In the genomic region with DNA sequence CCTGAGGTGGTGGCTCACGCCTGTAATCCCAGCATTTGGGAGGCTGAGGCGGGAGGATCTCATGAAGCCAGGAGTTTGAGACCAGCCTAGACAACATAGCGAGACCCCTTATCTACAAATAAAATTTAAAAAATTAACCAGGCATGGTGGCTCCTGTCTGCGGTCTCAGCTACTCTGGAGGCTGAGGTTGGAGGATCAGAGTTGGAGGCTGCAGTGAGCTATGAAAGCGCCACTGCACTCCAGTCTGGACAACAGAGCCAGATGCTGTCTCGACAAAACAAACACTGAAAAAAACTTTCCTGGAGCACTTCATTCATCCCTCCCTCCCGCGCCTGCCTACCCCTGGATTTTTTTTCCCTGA, we compare ENCODE assay signal across 9 cellular contexts. TPM values are rescaled to one million over a fixed set of nuclear protein-coding genes. Genes with fewer than 3 reads are reported as not detected.
A peak's percentile ranks its signal among the peaks of the same experiment; 100 is the strongest.
DNase-seq lines count a peak whose midpoint lies in the region; ATAC-seq, FAIRE-seq and TF ChIP-seq lines count a peak whose summit lies in the region.
"Had no signal": no experiment of that assay in that cellular context is flagged by ENCODE, and none has a peak within 500 bp of the region (broad histone marks: within the 10 kb centered on the region; RNA-seq: fewer than 3 reads in every experiment).

No MANE protein-coding gene starts in this region.

- peaks cover 8% of the 10 kb centered on the region for H3K36me3 Mint-ChIP-seq in activated CD4-positive, alpha-beta T cell treated with anti-CD3 and anti-CD28 coated beads, Interleukin-2, amount 10 ng/mL, durations not matched to agents 7 days and 5 days (ENCODE audit: low read depth)
- H3K36me3 Mint-ChIP-seq in activated T-helper 1 cell treated with anti-CD3 and anti-CD28 coated beads, Interleukin-12 subunit alpha, Interleukin-12 subunit beta, Interleukin-2, Interleukin-4 antibody, amounts not matched to agents 30 ng/mL and 10 ng/mL and 1 ng/mL, durations not matched to agents 14 hours and 24 hours and 36 hours (ENCODE audit: low read depth), result peaks cover 4% of the 10 kb centered on the region

- no TSS peak for BruUV-seq in HepG2 (replicated peaks; lab: Mats Ljungman, UMichigan)

- no peak for TF ChIP-seq RAD21 in HepG2 (CRISPR knock-in tag; IDR thresholded peaks at IDR 0.05)

- TF ChIP-seq EP300 in HepG2 (IDR thresholded peaks at IDR 0.05; ENCODE audit: low read depth in 2 of 2, low read length in 2 of 2), result no peak
- no peak for TF ChIP-seq EP300 in HepG2 (CRISPR knock-in tag; IDR thresholded peaks at IDR 0.05; ENCODE audit: borderline replicate concordance)

- H3K4me1 ChIP-seq in HepG2 (ENCODE audit: insufficient read depth, low read length), result peaks cover 17% of the 10 kb centered on the region
- H3K4me1 ChIP-seq in testis, result peaks cover 10% of the 10 kb centered on the region

- H3K4me2 ChIP-seq in HepG2 (ENCODE audit: low read depth, low read length), result peak overlapping the region; percentile 74

- H3K27me3 ChIP-seq in HepG2 (ENCODE audit: control insufficient read depth in 1 of 2, insufficient read depth in 2 of 2, low read length in 2 of 2), result 0 out of 5 replicates have a peak, but pooled peaks cover 0 to 6% of the 10 kb centered on the region in 2 experiments
- no peaks in the 10 kb centered on the region for H3K27me3 ChIP-seq in testis

- H3K4me3 ChIP-seq in HepG2 (replicated peaks in 1 of 3; ENCODE audit: insufficient read depth in 1 of 3, low read depth in 2 of 3, low read length in 3 of 3), result peak overlapping the region; percentile 78 to 98 (median 89); a peak in 3 of 6 replicates
- peak overlapping the region; percentile 91 to 97 for H3K4me3 ChIP-seq in testis

- H3K4me3 Mint-ChIP-seq in activated CD4-positive, alpha-beta T cell treated with anti-CD3 and anti-CD28 coated beads, Interleukin-2, amount 10 ng/mL, durations not matched to agents 7 days and 5 days, result peak overlapping the region; percentile 71
- H3K4me3 Mint-ChIP-seq in activated T-helper 1 cell treated with anti-CD3 and anti-CD28 coated beads, Interleukin-12 subunit alpha, Interleukin-12 subunit beta, Interleukin-2, Interleukin-4 antibody, amounts not matched to agents 30 ng/mL and 10 ng/mL and 1 ng/mL, durations not matched to agents 14 hours and 24 hours and 36 hours, result peak overlapping the region; percentile 76

- POLR2A ChIA-PET in activated CD4-positive, alpha-beta T cell treated with anti-CD3 and anti-CD28 coated beads, Interleukin-2, amount 10 ng/mL, durations not matched to agents 7 days and 5 days (lab: Charles Lee), result no interaction called here
- POLR2A ChIA-PET in HepG2 (lab: Yijun Ruan, JAX), result interaction anchor here (1.0 kb wide), 1 partner anchor 10 kb away, joined by 4 read pairs; no protein-coding TSS in a partner anchor

- H3K9me3 Mint-ChIP-seq in activated CD4-positive, alpha-beta T cell treated with anti-CD3 and anti-CD28 coated beads, Interleukin-2, amount 10 ng/mL, durations not matched to agents 7 days and 5 days, result no peaks in the 10 kb centered on the region
- no peaks in the 10 kb centered on the region for H3K9me3 Mint-ChIP-seq in activated T-helper 1 cell treated with anti-CD3 and anti-CD28 coated beads, Interleukin-12 subunit alpha, Interleukin-12 subunit beta, Interleukin-2, Interleukin-4 antibody, amounts not matched to agents 30 ng/mL and 10 ng/mL and 1 ng/mL, durations not matched to agents 14 hours and 24 hours and 36 hours

- no peaks in the 10 kb centered on the region for H4K20me1 ChIP-seq in HepG2 (ENCODE audit: insufficient read depth, low read length)

- H3K27ac ChIP-seq in HepG2 (ENCODE audit: extremely low read length, insufficient read depth, low read length), result peak overlapping the region; percentile 76
- H3K27ac ChIP-seq in testis, result peak overlapping the region in 1 of 2 donors; percentile 92

- no peak for FAIRE-seq in HepG2 (lab: Jason Lieb, UNC)

- TF ChIP-seq CTCF in HepG2 (CRISPR knock-in tag; IDR thresholded peaks at IDR 0.05) (no peak), testis (IDR thresholded peaks at IDR 0.05) (no peak), GM13976 (IDR thresholded peaks at IDR 0.05; ENCODE audit: borderline replicate concordance, control extremely low read depth, extremely low read depth, insufficient read depth, missing control alignments) (no peak)

- H3K4me1 Mint-ChIP-seq in activated CD4-positive, alpha-beta T cell treated with anti-CD3 and anti-CD28 coated beads, Interleukin-2, amount 10 ng/mL, durations not matched to agents 7 days and 5 days, result peaks cover 19% of the 10 kb centered on the region
- peaks cover 7% of the 10 kb centered on the region for H3K4me1 Mint-ChIP-seq in activated T-helper 1 cell treated with anti-CD3 and anti-CD28 coated beads, Interleukin-12 subunit alpha, Interleukin-12 subunit beta, Interleukin-2, Interleukin-4 antibody, amounts not matched to agents 30 ng/mL and 10 ng/mL and 1 ng/mL, durations not matched to agents 14 hours and 24 hours and 36 hours (ENCODE audit: low read depth)

- no peak for ATAC-seq in HepG2

- H3K27me3 Mint-ChIP-seq in activated CD4-positive, alpha-beta T cell treated with anti-CD3 and anti-CD28 coated beads, Interleukin-2, amount 10 ng/mL, durations not matched to agents 7 days and 5 days, result peaks cover 18% of the 10 kb centered on the region
- peaks cover 29% of the 10 kb centered on the region for H3K27me3 Mint-ChIP-seq in activated T-helper 1 cell treated with anti-CD3 and anti-CD28 coated beads, Interleukin-12 subunit alpha, Interleukin-12 subunit beta, Interleukin-2, Interleukin-4 antibody, amounts not matched to agents 30 ng/mL and 10 ng/mL and 1 ng/mL, durations not matched to agents 14 hours and 24 hours and 36 hours (ENCODE audit: insufficient read depth)

- peak overlapping the region; percentile 60 for H3K27ac Mint-ChIP-seq in activated CD4-positive, alpha-beta T cell treated with anti-CD3 and anti-CD28 coated beads, Interleukin-2, amount 10 ng/mL, durations not matched to agents 7 days and 5 days
- no peak overlapping the region for H3K27ac Mint-ChIP-seq in activated T-helper 1 cell treated with anti-CD3 and anti-CD28 coated beads, Interleukin-12 subunit alpha, Interleukin-12 subunit beta, Interleukin-2, Interleukin-4 antibody, amounts not matched to agents 30 ng/mL and 10 ng/mL and 1 ng/mL, durations not matched to agents 14 hours and 24 hours and 36 hours

- peak overlapping the region; percentile 91; the same call in 1 of the 2 replicates for H3K9ac ChIP-seq in HepG2 (ENCODE audit: insufficient read depth, low read depth, low read length)

- in situ Hi-C loops in HepG2 (cut with HindIII; ENCODE audit: extremely low pct_ligation_motif_present, low pct_unique_long_range_greater_than_20kb) (no loop called here), GM13976 (cut with MboI; ENCODE audit: low sequenced_read_pairs, unreplicated experiment) (no loop called here)

- 44% methylated on average over 8 of the region's 8 CpGs for WGBS in HepG2 (ENCODE audit: low lambda C conversion rate)
- WGBS in testis, 2 donors, result 29 to 48% methylated on average over 8 of the region's 8 CpGs

- TF ChIP-seq POLR2A in HepG2 (IDR thresholded peaks at IDR 0.05; ENCODE audit: insufficient read depth in 1 of 2, low read depth in 2 of 2, low read length in 2 of 2), result no peak
- no peak for TF ChIP-seq POLR2A in testis (IDR thresholded peaks at IDR 0.05)

- H3K36me3 ChIP-seq in HepG2 (replicated peaks in 1 of 2; ENCODE audit: control insufficient read depth in 1 of 2, insufficient read depth in 2 of 2, low read length in 2 of 2) (peaks cover 2 to 7% of the 10 kb centered on the region in 2 experiments; a peak in 3 of 5 replicates), testis (ENCODE audit: low read depth, missing control alignments) (no peaks in the 10 kb centered on the region)

- CTCF ChIA-PET in activated CD4-positive, alpha-beta T cell treated with anti-CD3 and anti-CD28 coated beads, Interleukin-2, amount 10 ng/mL, durations not matched to agents 7 days and 5 days (lab: Charles Lee), result interaction anchor here (0.6 to 2.2 kb wide), 7 partner anchors 10 to 322 kb away, joined by 3 to 14 read pairs (median 5); no protein-coding TSS in a partner anchor
- CTCF ChIA-PET in HepG2 (lab: Yijun Ruan, JAX; ENCODE audit: low intra/inter-chr PET ratio, low total read pairs), result no interaction called here

- H2AFZ ChIP-seq in HepG2 (ENCODE audit: low read length), result no peak overlapping the region

- no peaks in the 10 kb centered on the region for H3K9me3 ChIP-seq in HepG2 (ENCODE audit: low read length)
- H3K9me3 ChIP-seq in testis, result no peaks in the 10 kb centered on the region

- intact Hi-C loops in activated T-helper 1 cell treated with anti-CD3 and anti-CD28 coated beads, Interleukin-12 subunit alpha, Interleukin-12 subunit beta, Interleukin-2, Interleukin-4 antibody, amounts not matched to agents 30 ng/mL and 10 ng/mL and 1 ng/mL, durations not matched to agents 14 hours and 24 hours and 36 hours (cut with micrococcal nuclease), result loop anchor here (1.0 to 5.0 kb wide), 2 partner anchors 26 to 36 kb away; no protein-coding TSS in a partner anchor
- intact Hi-C loops in HepG2 (cut with micrococcal nuclease; ENCODE audit: unreplicated experiment) (no loop called here), testis (cut with DNase I; ENCODE audit: low total_unique reads) (no loop called here)

- no peak for DNase-seq in activated CD4-positive, alpha-beta T cell treated with anti-CD3 and anti-CD28 coated beads, Interleukin-2, amount 10 ng/mL, durations not matched to agents 7 days and 5 days
- DNase-seq in activated CD4-positive, alpha-beta T cell treated with anti-CD3 and anti-CD28 coated beads, Interleukin-2, amount 50 U/mL, for 1 hour, result no peak
- no peak for DNase-seq in activated T-helper 1 cell treated with anti-CD3 and anti-CD28 coated beads, Interleukin-12 subunit alpha, Interleukin-12 subunit beta, Interleukin-2, Interleukin-4 antibody, amounts not matched to agents 30 ng/mL and 10 ng/mL and 1 ng/mL, durations not matched to agents 14 hours and 24 hours and 36 hours (ENCODE audit: low spot score)
- DNase-seq in HepG2 (ENCODE audit: low spot score), result no peak
- DNase-seq in testis, result no peak
- no peak for DNase-seq in COLO668 (lab: John Stamatoyannopoulos, UW; ENCODE audit: unreplicated experiment)
- DNase-seq in GM13976 (ENCODE audit: low spot score), result no peak
- no peak for DNase-seq in activated gamma-delta T cell treated with Interleukin-2 at 50 U/mL for 16 hours

- H3K79me2 ChIP-seq in HepG2 (ENCODE audit: insufficient read depth, low read length), result no peaks in the 10 kb centered on the region

RNA-seq across cellular contexts. Expression of a gene that starts 0.7 kb away (rescaled TPM):
- 10 to 100 TPM; 40.0 to 41.4 TPM for total RNA-seq in activated CD4-positive, alpha-beta T cell treated with anti-CD3 and anti-CD28 coated beads, Interleukin-2, amount 10 ng/mL, durations not matched to agents 7 days and 5 days
- 37.3 and 40.7 TPM in 2 replicates for total RNA-seq in activated T-helper 1 cell treated with anti-CD3 and anti-CD28 coated beads, Interleukin-12 subunit alpha, Interleukin-12 subunit beta, Interleukin-2, Interleukin-4 antibody, amounts not matched to agents 30 ng/mL and 10 ng/mL and 1 ng/mL, durations not matched to agents 14 hours and 24 hours and 36 hours
- total RNA-seq in HepG2 (2016; rRNA removed; fragmentation: Illumina TruSeq; extraction: Trizol), result 9.3 and 19.0 TPM in 2 replicates
- 20.9 and 26.1 TPM in 2 replicates for total RNA-seq in HepG2 (2016; cell fraction: cytosol; rRNA removed; fragmentation: Illumina TruSeq; extraction: Trizol; ENCODE audit: low read depth)
- 8.3 and 18.7 TPM in 2 replicates for total RNA-seq in HepG2 (2016; cell fraction: insoluble cytoplasmic fraction; rRNA removed; fragmentation: Illumina TruSeq; extraction: Trizol)
- total RNA-seq in HepG2 (2016; cell fraction: membrane; rRNA removed; fragmentation: Illumina TruSeq; extraction: Trizol), result 35.4 and 38.3 TPM in 2 replicates
- total RNA-seq in HepG2 (2016; cell fraction: nucleus; rRNA removed; fragmentation: Illumina TruSeq; extraction: Trizol), result 17.2 TPM in 2 replicates
- polyA plus RNA-seq in HepG2 (2011; rRNA removed), result 17.8 and 22.9 TPM in 2 replicates
- polyA plus RNA-seq in HepG2 (2011; cell fraction: cytosol; rRNA removed), result 16.1 and 23.3 TPM in 2 replicates
- 60.1 and 73.0 TPM in 2 replicates for polyA plus RNA-seq in HepG2 (2011; cell fraction: nucleus; rRNA removed)
- 16.8 and 18.5 TPM in 2 replicates for polyA plus RNA-seq in HepG2 (2012)
- 22.2 and 28.5 TPM in 2 replicates for polyA plus RNA-seq in HepG2 (2016; cell fraction: cytosol; fragmentation: Illumina TruSeq; extraction: Trizol; ENCODE audit: low read depth)
- polyA plus RNA-seq in HepG2 (2016; cell fraction: insoluble cytoplasmic fraction; fragmentation: Illumina TruSeq; extraction: Trizol; ENCODE audit: low read depth), result 11.1 and 14.6 TPM in 2 replicates
- polyA plus RNA-seq in HepG2 (2016; cell fraction: membrane; fragmentation: Illumina TruSeq; extraction: Trizol; ENCODE audit: low read depth), result 29.9 and 35.4 TPM in 2 replicates
- 35.0 and 45.7 TPM in 2 replicates for polyA plus RNA-seq in HepG2 (2016; cell fraction: nucleus; fragmentation: Illumina TruSeq; extraction: Trizol; ENCODE audit: insufficient read depth, low read depth)
- polyA minus RNA-seq in HepG2 (2011; rRNA and poly(A)+ RNA removed; ENCODE audit: low replicate concordance), result 33.4 and 51.6 TPM in 2 replicates
- 18.5 and 22.9 TPM in 2 replicates for polyA minus RNA-seq in HepG2 (2011; cell fraction: cytosol; rRNA and poly(A)+ RNA removed)
- polyA minus RNA-seq in HepG2 (2011; cell fraction: nucleus; rRNA and poly(A)+ RNA removed), result 13.3 and 16.9 TPM in 2 replicates
- total RNA-seq in testis, result 10 to 100 TPM; 80.5 to 97.1 TPM
- polyA plus RNA-seq in testis (ENCODE audit: insufficient read depth, low read depth, low replicate concordance), result 167 TPM

RNA-seq across cellular contexts. Expression of a gene that starts 22.8 kb away (rescaled TPM):
- total RNA-seq in activated CD4-positive, alpha-beta T cell treated with anti-CD3 and anti-CD28 coated beads, Interleukin-2, amount 10 ng/mL, durations not matched to agents 7 days and 5 days, result 10 to 100 TPM; 68.1 to 78.4 TPM
- total RNA-seq in activated T-helper 1 cell treated with anti-CD3 and anti-CD28 coated beads, Interleukin-12 subunit alpha, Interleukin-12 subunit beta, Interleukin-2, Interleukin-4 antibody, amounts not matched to agents 30 ng/mL and 10 ng/mL and 1 ng/mL, durations not matched to agents 14 hours and 24 hours and 36 hours, result 91.1 and 91.8 TPM in 2 replicates
- total RNA-seq in HepG2 (2016; rRNA removed; fragmentation: Illumina TruSeq; extraction: Trizol) (10.2 and 11.7 TPM in 2 replicates), testis (10 to 100 TPM; 33.7 to 34.6 TPM)
- total RNA-seq in HepG2 (2016; cell fraction: cytosol; rRNA removed; fragmentation: Illumina TruSeq; extraction: Trizol; ENCODE audit: low read depth), result 2.3 and 3.1 TPM in 2 replicates
- total RNA-seq in HepG2 (2016; cell fraction: insoluble cytoplasmic fraction; rRNA removed; fragmentation: Illumina TruSeq; extraction: Trizol), result 8.4 and 12.8 TPM in 2 replicates
- 3.2 and 3.9 TPM in 2 replicates for total RNA-seq in HepG2 (2016; cell fraction: membrane; rRNA removed; fragmentation: Illumina TruSeq; extraction: Trizol)
- 9.0 and 10.0 TPM in 2 replicates for total RNA-seq in HepG2 (2016; cell fraction: nucleus; rRNA removed; fragmentation: Illumina TruSeq; extraction: Trizol)
- polyA plus RNA-seq in HepG2 (2011; rRNA removed) (9.1 and 12.7 TPM in 2 replicates), testis (ENCODE audit: insufficient read depth, low read depth, low replicate concordance) (48.3 TPM)
- 4.8 and 4.9 TPM in 2 replicates for polyA plus RNA-seq in HepG2 (2011; cell fraction: cytosol; rRNA removed)
- 29.3 and 32.2 TPM in 2 replicates for polyA plus RNA-seq in HepG2 (2011; cell fraction: nucleus; rRNA removed)
- polyA plus RNA-seq in HepG2 (2012), result 12.5 and 15.9 TPM in 2 replicates
- 1.9 and 2.1 TPM in 2 replicates for polyA plus RNA-seq in HepG2 (2016; cell fraction: cytosol; fragmentation: Illumina TruSeq; extraction: Trizol; ENCODE audit: low read depth)
- polyA plus RNA-seq in HepG2 (2016; cell fraction: insoluble cytoplasmic fraction; fragmentation: Illumina TruSeq; extraction: Trizol; ENCODE audit: low read depth), result 11.0 and 12.8 TPM in 2 replicates
- polyA plus RNA-seq in HepG2 (2016; cell fraction: membrane; fragmentation: Illumina TruSeq; extraction: Trizol; ENCODE audit: low read depth), result 3.0 and 4.1 TPM in 2 replicates
- polyA plus RNA-seq in HepG2 (2016; cell fraction: nucleus; fragmentation: Illumina TruSeq; extraction: Trizol; ENCODE audit: insufficient read depth, low read depth), result 59.6 and 63.0 TPM in 2 replicates
- 12.6 and 33.9 TPM in 2 replicates for polyA minus RNA-seq in HepG2 (2011; rRNA and poly(A)+ RNA removed; ENCODE audit: low replicate concordance)
- polyA minus RNA-seq in HepG2 (2011; cell fraction: cytosol; rRNA and poly(A)+ RNA removed), result 5.1 and 8.9 TPM in 2 replicates
- polyA minus RNA-seq in HepG2 (2011; cell fraction: nucleus; rRNA and poly(A)+ RNA removed), result 8.8 and 9.8 TPM in 2 replicates

RNA-seq across cellular contexts. Expression of a gene that starts 25.7 kb away (rescaled TPM):
- total RNA-seq in activated CD4-positive, alpha-beta T cell treated with anti-CD3 and anti-CD28 coated beads, Interleukin-2, amount 10 ng/mL, durations not matched to agents 7 days and 5 days, result 10 to 100 TPM; 78.6 to 88.9 TPM
- total RNA-seq in activated T-helper 1 cell treated with anti-CD3 and anti-CD28 coated beads, Interleukin-12 subunit alpha, Interleukin-12 subunit beta, Interleukin-2, Interleukin-4 antibody, amounts not matched to agents 30 ng/mL and 10 ng/mL and 1 ng/mL, durations not matched to agents 14 hours and 24 hours and 36 hours, result 40.1 and 42.1 TPM in 2 replicates
- total RNA-seq in HepG2 (2016; rRNA removed; fragmentation: Illumina TruSeq; extraction: Trizol), result 4.8 and 5.4 TPM in 2 replicates
- 4.1 and 5.0 TPM in 2 replicates for total RNA-seq in HepG2 (2016; cell fraction: cytosol; rRNA removed; fragmentation: Illumina TruSeq; extraction: Trizol; ENCODE audit: low read depth)
- total RNA-seq in HepG2 (2016; cell fraction: insoluble cytoplasmic fraction; rRNA removed; fragmentation: Illumina TruSeq; extraction: Trizol), result 4.8 and 5.1 TPM in 2 replicates
- total RNA-seq in HepG2 (2016; cell fraction: membrane; rRNA removed; fragmentation: Illumina TruSeq; extraction: Trizol), result 7.2 and 8.5 TPM in 2 replicates
- 2.6 and 3.2 TPM in 2 replicates for total RNA-seq in HepG2 (2016; cell fraction: nucleus; rRNA removed; fragmentation: Illumina TruSeq; extraction: Trizol)
- polyA plus RNA-seq in HepG2 (2011; rRNA removed), result 8.0 and 8.6 TPM in 2 replicates
- 9.2 and 13.0 TPM in 2 replicates for polyA plus RNA-seq in HepG2 (2011; cell fraction: cytosol; rRNA removed)
- 7.4 and 7.6 TPM in 2 replicates for polyA plus RNA-seq in HepG2 (2011; cell fraction: nucleus; rRNA removed)
- 2.5 and 6.6 TPM in 2 replicates for polyA plus RNA-seq in HepG2 (2012)
- polyA plus RNA-seq in HepG2 (2016; cell fraction: cytosol; fragmentation: Illumina TruSeq; extraction: Trizol; ENCODE audit: low read depth), result 6.2 and 7.7 TPM in 2 replicates
- polyA plus RNA-seq in HepG2 (2016; cell fraction: insoluble cytoplasmic fraction; fragmentation: Illumina TruSeq; extraction: Trizol; ENCODE audit: low read depth), result 6.3 and 8.0 TPM in 2 replicates
- polyA plus RNA-seq in HepG2 (2016; cell fraction: membrane; fragmentation: Illumina TruSeq; extraction: Trizol; ENCODE audit: low read depth), result 8.2 and 8.7 TPM in 2 replicates
- 11.5 and 12.4 TPM in 2 replicates for polyA plus RNA-seq in HepG2 (2016; cell fraction: nucleus; fragmentation: Illumina TruSeq; extraction: Trizol; ENCODE audit: insufficient read depth, low read depth)
- polyA minus RNA-seq in HepG2 (2011; rRNA and poly(A)+ RNA removed; ENCODE audit: low replicate concordance), result 7.8 and 7.9 TPM in 2 replicates
- 1.8 and 2.3 TPM in 2 replicates for polyA minus RNA-seq in HepG2 (2011; cell fraction: cytosol; rRNA and poly(A)+ RNA removed)
- 0.39 and 0.87 TPM in 2 replicates for polyA minus RNA-seq in HepG2 (2011; cell fraction: nucleus; rRNA and poly(A)+ RNA removed)
- 10 to 100 TPM; 30.6 to 37.2 TPM for total RNA-seq in testis
- polyA plus RNA-seq in testis (ENCODE audit: insufficient read depth, low read depth, low replicate concordance), result 57.7 TPM

RNA-seq across cellular contexts. Expression of a gene that starts 25.8 kb away (rescaled TPM):
- total RNA-seq in activated CD4-positive, alpha-beta T cell treated with anti-CD3 and anti-CD28 coated beads, Interleukin-2, amount 10 ng/mL, durations not matched to agents 7 days and 5 days, result not detected
- not detected in 2 replicates for total RNA-seq in activated T-helper 1 cell treated with anti-CD3 and anti-CD28 coated beads, Interleukin-12 subunit alpha, Interleukin-12 subunit beta, Interleukin-2, Interleukin-4 antibody, amounts not matched to agents 30 ng/mL and 10 ng/mL and 1 ng/mL, durations not matched to agents 14 hours and 24 hours and 36 hours
- not detected in 2 replicates for total RNA-seq in HepG2 (2016; rRNA removed; fragmentation: Illumina TruSeq; extraction: Trizol)
- total RNA-seq in HepG2 (2016; cell fraction: cytosol; rRNA removed; fragmentation: Illumina TruSeq; extraction: Trizol; ENCODE audit: low read depth), result not detected in 2 replicates
- 0.09 TPM in 1 of 2 replicates, not detected in the other for total RNA-seq in HepG2 (2016; cell fraction: insoluble cytoplasmic fraction; rRNA removed; fragmentation: Illumina TruSeq; extraction: Trizol)
- total RNA-seq in HepG2 (2016; cell fraction: membrane; rRNA removed; fragmentation: Illumina TruSeq; extraction: Trizol), result not detected in 2 replicates
- not detected in 2 replicates for total RNA-seq in HepG2 (2016; cell fraction: nucleus; rRNA removed; fragmentation: Illumina TruSeq; extraction: Trizol)
- 0.04 TPM in 1 of 2 replicates, not detected in the other for polyA plus RNA-seq in HepG2 (2011; rRNA removed)
- polyA plus RNA-seq in HepG2 (2011; cell fraction: cytosol; rRNA removed), result 0.04 TPM in 1 of 2 replicates, not detected in the other
- polyA plus RNA-seq in HepG2 (2011; cell fraction: nucleus; rRNA removed), result not detected in 2 replicates
- not detected in 2 replicates for polyA plus RNA-seq in HepG2 (2012)
- not detected in 2 replicates for polyA plus RNA-seq in HepG2 (2016; cell fraction: cytosol; fragmentation: Illumina TruSeq; extraction: Trizol; ENCODE audit: low read depth)
- polyA plus RNA-seq in HepG2 (2016; cell fraction: insoluble cytoplasmic fraction; fragmentation: Illumina TruSeq; extraction: Trizol; ENCODE audit: low read depth), result not detected in 2 replicates
- not detected in 2 replicates for polyA plus RNA-seq in HepG2 (2016; cell fraction: membrane; fragmentation: Illumina TruSeq; extraction: Trizol; ENCODE audit: low read depth)
- not detected in 2 replicates for polyA plus RNA-seq in HepG2 (2016; cell fraction: nucleus; fragmentation: Illumina TruSeq; extraction: Trizol; ENCODE audit: insufficient read depth, low read depth)
- 0.72 TPM in 1 of 2 replicates, not detected in the other for polyA minus RNA-seq in HepG2 (2011; rRNA and poly(A)+ RNA removed; ENCODE audit: low replicate concordance)
- polyA minus RNA-seq in HepG2 (2011; cell fraction: cytosol; rRNA and poly(A)+ RNA removed), result not detected in 2 replicates
- polyA minus RNA-seq in HepG2 (2011; cell fraction: nucleus; rRNA and poly(A)+ RNA removed), result not detected in 2 replicates
- total RNA-seq in testis, result under 1 TPM; 0.12 to 0.31 TPM
- 0.61 TPM for polyA plus RNA-seq in testis (ENCODE audit: insufficient read depth, low read depth, low replicate concordance)
- total RNA-seq: fibroblast of lung had no signal

RNA-seq across cellular contexts. Expression of a gene that starts 39.9 kb away (rescaled TPM):
- 10 to 100 TPM; 68.3 to 93.8 TPM for total RNA-seq in activated CD4-positive, alpha-beta T cell treated with anti-CD3 and anti-CD28 coated beads, Interleukin-2, amount 10 ng/mL, durations not matched to agents 7 days and 5 days
- 81.6 and 94.2 TPM in 2 replicates for total RNA-seq in activated T-helper 1 cell treated with anti-CD3 and anti-CD28 coated beads, Interleukin-12 subunit alpha, Interleukin-12 subunit beta, Interleukin-2, Interleukin-4 antibody, amounts not matched to agents 30 ng/mL and 10 ng/mL and 1 ng/mL, durations not matched to agents 14 hours and 24 hours and 36 hours
- total RNA-seq in HepG2 (2016; rRNA removed; fragmentation: Illumina TruSeq; extraction: Trizol) (72.9 and 75.5 TPM in 2 replicates), testis (10 to 100 TPM; 40.7 to 61.0 TPM)
- 37.8 and 38.2 TPM in 2 replicates for total RNA-seq in HepG2 (2016; cell fraction: cytosol; rRNA removed; fragmentation: Illumina TruSeq; extraction: Trizol; ENCODE audit: low read depth)
- 60.9 and 73.7 TPM in 2 replicates for total RNA-seq in HepG2 (2016; cell fraction: insoluble cytoplasmic fraction; rRNA removed; fragmentation: Illumina TruSeq; extraction: Trizol)
- 75.5 and 78.9 TPM in 2 replicates for total RNA-seq in HepG2 (2016; cell fraction: membrane; rRNA removed; fragmentation: Illumina TruSeq; extraction: Trizol)
- total RNA-seq in HepG2 (2016; cell fraction: nucleus; rRNA removed; fragmentation: Illumina TruSeq; extraction: Trizol), result 35.4 and 45.7 TPM in 2 replicates
- polyA plus RNA-seq in HepG2 (2011; rRNA removed) (56.7 and 72.4 TPM in 2 replicates), testis (ENCODE audit: insufficient read depth, low read depth, low replicate concordance) (54.1 TPM)
- 40.4 and 55.8 TPM in 2 replicates for polyA plus RNA-seq in HepG2 (2011; cell fraction: cytosol; rRNA removed)
- 51.5 and 70.2 TPM in 2 replicates for polyA plus RNA-seq in HepG2 (2011; cell fraction: nucleus; rRNA removed)
- polyA plus RNA-seq in HepG2 (2012), result 46.5 and 50.3 TPM in 2 replicates
- polyA plus RNA-seq in HepG2 (2016; cell fraction: cytosol; fragmentation: Illumina TruSeq; extraction: Trizol; ENCODE audit: low read depth), result 24.3 and 29.7 TPM in 2 replicates
- 71.7 and 84.0 TPM in 2 replicates for polyA plus RNA-seq in HepG2 (2016; cell fraction: insoluble cytoplasmic fraction; fragmentation: Illumina TruSeq; extraction: Trizol; ENCODE audit: low read depth)
- polyA plus RNA-seq in HepG2 (2016; cell fraction: membrane; fragmentation: Illumina TruSeq; extraction: Trizol; ENCODE audit: low read depth), result 56.3 and 60.2 TPM in 2 replicates
- 62.2 and 71.4 TPM in 2 replicates for polyA plus RNA-seq in HepG2 (2016; cell fraction: nucleus; fragmentation: Illumina TruSeq; extraction: Trizol; ENCODE audit: insufficient read depth, low read depth)
- polyA minus RNA-seq in HepG2 (2011; rRNA and poly(A)+ RNA removed; ENCODE audit: low replicate concordance), result 113 and 248 TPM in 2 replicates
- polyA minus RNA-seq in HepG2 (2011; cell fraction: cytosol; rRNA and poly(A)+ RNA removed), result 40.0 and 43.1 TPM in 2 replicates
- 24.3 and 29.7 TPM in 2 replicates for polyA minus RNA-seq in HepG2 (2011; cell fraction: nucleus; rRNA and poly(A)+ RNA removed)
